In genomic region chr16:68843482-68844210, GRCh38 we compare ENCODE assay signal across 1 cellular context.
A peak's percentile ranks its signal among the peaks of the same experiment; 100 is the strongest.
TF ChIP-seq lines count a peak whose summit lies in the region.

TANGO6 (plus strand) TSS chr16:68843531; CDS start chr16:68843618, 87 bp downstream.

TF ChIP-seq in HepG2, 621 proteins besides CTCF, POLR2A, EP300 and RAD21 (continued from another document and continues in another):
- TF ChIP-seq DBP (CRISPR knock-in tag; IDR thresholded peaks at IDR 0.05; ENCODE audit: not compliant biosample characterization) (no peak), FOSL2 (CRISPR knock-in tag; IDR thresholded peaks at IDR 0.05) (peak; percentile 50; the same call in 1 of the 2 replicates), EZH2 (conservative IDR thresholded peaks at IDR 0.05; ENCODE audit: low read depth, low read length) (no peak), ZFP1 (CRISPR knock-in tag; IDR thresholded peaks at IDR 0.05) (peak; percentile 82; the same call in 1 of the 2 replicates), ZSCAN29 (CRISPR knock-in tag; conservative IDR thresholded peaks at IDR 0.05) (0 out of 2 replicates have a peak, but pooled peaks have one; percentile 73), NFE2L1 (CRISPR knock-in tag; IDR thresholded peaks at IDR 0.05; ENCODE audit: borderline replicate concordance) (0 out of 2 replicates have a peak, but pooled peaks have one; percentile 28), GABPB1 (CRISPR knock-in tag; IDR thresholded peaks at IDR 0.05) (peak; percentile 94), SSRP1 (CRISPR knock-in tag; IDR thresholded peaks at IDR 0.05) (no peak), PLRG1 (conservative IDR thresholded peaks at IDR 0.05) (no peak), ZSCAN5A (CRISPR knock-in tag; IDR thresholded peaks at IDR 0.05; ENCODE audit: borderline replicate concordance) (peak; percentile 48; the same call in 1 of the 2 replicates), HBP1 (CRISPR knock-in tag; IDR thresholded peaks at IDR 0.05; ENCODE audit: low read depth) (peak; percentile 77; the same call in 1 of the 2 replicates), ZBED4 (CRISPR knock-in tag; IDR thresholded peaks at IDR 0.05; ENCODE audit: borderline replicate concordance) (peak; percentile 40; the same call in 1 of the 2 replicates), REXO4 (CRISPR knock-in tag; IDR thresholded peaks at IDR 0.05; ENCODE audit: borderline replicate concordance) (no peak), ZBTB7B (CRISPR knock-in tag; IDR thresholded peaks at IDR 0.05) (peak; percentile 96), KAT7 (CRISPR knock-in tag; IDR thresholded peaks at IDR 0.05; ENCODE audit: borderline replicate concordance) (peak; percentile 32; the same call in 1 of the 2 replicates), ISL2 (CRISPR knock-in tag; IDR thresholded peaks at IDR 0.05) (peak; percentile 52; the same call in 1 of the 2 replicates), TBP (CRISPR knock-in tag; IDR thresholded peaks at IDR 0.05) (no peak), ZFP90 (CRISPR knock-in tag; IDR thresholded peaks at IDR 0.05; ENCODE audit: borderline replicate concordance) (no peak; the same call in 1 of the 2 replicates), ZBTB2 (CRISPR knock-in tag; IDR thresholded peaks at IDR 0.05; ENCODE audit: low read depth) (no peak), TBX3 (IDR thresholded peaks at IDR 0.05; ENCODE audit: borderline replicate concordance) (no peak), PHB2 (IDR thresholded peaks at IDR 0.05; ENCODE audit: partially characterized antibody) (no peak), ZNF512 (CRISPR knock-in tag; IDR thresholded peaks at IDR 0.05) (no peak), ZNF235 (CRISPR knock-in tag; IDR thresholded peaks at IDR 0.05; ENCODE audit: borderline replicate concordance) (no peak), TEAD2 (CRISPR knock-in tag; IDR thresholded peaks at IDR 0.05) (no peak), CCAR2 (optimal IDR thresholded peaks at IDR 0.05; ENCODE audit: low read depth, low read length) (no peak), NFE2L2 (IDR thresholded peaks at IDR 0.05; ENCODE audit: low read length) (no peak), ZNF773 (CRISPR knock-in tag; IDR thresholded peaks at IDR 0.05; ENCODE audit: borderline replicate concordance) (no peak), SMYD3 (CRISPR knock-in tag; IDR thresholded peaks at IDR 0.05) (0 out of 2 replicates have a peak, but pooled peaks have one; percentile 69), MTERF4 (CRISPR knock-in tag; IDR thresholded peaks at IDR 0.05) (no peak), ZNF546 (CRISPR knock-in tag; conservative IDR thresholded peaks at IDR 0.05) (0 out of 2 replicates have a peak, but pooled peaks have one; percentile 64), ZNF274 (CRISPR knock-in tag; IDR thresholded peaks at IDR 0.05) (peak; percentile 78), ZNF746 (CRISPR knock-in tag; IDR thresholded peaks at IDR 0.05) (no peak; the same call in none of the 2 replicates), ZFX (CRISPR knock-in tag; IDR thresholded peaks at IDR 0.05; ENCODE audit: low read depth) (peak; percentile 98), KLF11 (CRISPR knock-in tag; IDR thresholded peaks at IDR 0.05) (no peak; the same call in 1 of the 2 replicates), TFDP1 (CRISPR knock-in tag; IDR thresholded peaks at IDR 0.05; ENCODE audit: borderline replicate concordance) (no peak), ATRX (CRISPR knock-in tag; IDR thresholded peaks at IDR 0.05; ENCODE audit: borderline replicate concordance) (no peak), HMGA1 (CRISPR knock-in tag; conservative IDR thresholded peaks at IDR 0.05) (no peak), FOXA1 (IDR thresholded peaks at IDR 0.05) (no peak), FOXA1 (CRISPR knock-in tag; IDR thresholded peaks at IDR 0.05) (peak; percentile 83), SALL1 (CRISPR knock-in tag; IDR thresholded peaks at IDR 0.05) (peak; percentile 67), RBM22 (optimal IDR thresholded peaks at IDR 0.05; ENCODE audit: low read length) (no peak), STAT6 (CRISPR knock-in tag; IDR thresholded peaks at IDR 0.05; ENCODE audit: borderline replicate concordance) (peak; percentile 69; the same call in 1 of the 2 replicates), IKZF1 (IDR thresholded peaks at IDR 0.05) (no peak), ONECUT2 (CRISPR knock-in tag; IDR thresholded peaks at IDR 0.05) (peak; percentile 96), ZNF7 (CRISPR knock-in tag; IDR thresholded peaks at IDR 0.05) (peak; percentile 28; the same call in 1 of the 2 replicates), MED8 (CRISPR knock-in tag; IDR thresholded peaks at IDR 0.05; ENCODE audit: insufficient replicate concordance) (no peak), ZSCAN25 (CRISPR knock-in tag; IDR thresholded peaks at IDR 0.05) (no peak), CERS6 (CRISPR knock-in tag; IDR thresholded peaks at IDR 0.05) (no peak), ZNF484 (CRISPR knock-in tag; IDR thresholded peaks at IDR 0.05; ENCODE audit: borderline replicate concordance, low read depth) (no peak)
